In genomic region chr19:1088419-1089066, GRCh38 we compare ENCODE assay signal across 9 cellular contexts. TPM values are rescaled to one million over a fixed set of nuclear protein-coding genes. Genes with fewer than 3 reads are reported as not detected.
DNase-seq lines count a peak whose midpoint lies in the region; ATAC-seq and TF ChIP-seq lines count a peak whose summit lies in the region.
"Had no signal": no experiment of that assay in that cellular context is flagged by ENCODE, and none has a peak within 500 bp of the region (broad histone marks: within the 10 kb centered on the region; RNA-seq: fewer than 3 reads in every experiment).

No MANE protein-coding gene starts in this region.

- H3K36me3 Mint-ChIP-seq in T-helper 2 cell treated with Interferon-gamma antibody and Interleukin-4, amounts not matched to agents 5 μg/mL and 100 μg/mL, for 36 hours (ENCODE audit: low read depth): peaks cover 48% of the 10 kb centered on the region
- H3K36me3 Mint-ChIP-seq in activated T-cell treated with anti-CD3 and anti-CD28 coated beads, Interleukin-2, amount 50 U/mL, for 72 hours (ENCODE audit: insufficient read depth in 2 of 2): peaks cover 10 to 16% of the 10 kb centered on the region in 2 donors
- H3K36me3 Mint-ChIP-seq in WTC11: peaks cover 17% of the 10 kb centered on the region

- H3K36me3 ChIP-seq in stomach: peaks cover 40 to 94% (median 84%) of the 10 kb centered on the region in 4 donors

- H3K27me3 ChIP-seq in right cardiac atrium (ENCODE audit: control insufficient read depth, insufficient read depth) (no peaks in the 10 kb centered on the region), stomach (no peaks in the 10 kb centered on the region)

- POLR2A ChIA-PET in WTC11 (lab: Charles Lee): interaction anchor here (0.6 kb wide), 1 partner anchor 47 kb away, joined by 3 read pairs; no protein-coding TSS in a partner anchor

- H3K4me3 ChIP-seq in right cardiac atrium (ENCODE audit: low read length): no peak overlapping the region
- no peak overlapping the region for H3K4me3 ChIP-seq in stomach

- H3K4me1 ChIP-seq in right cardiac atrium (ENCODE audit: control insufficient read depth, insufficient read depth, low read length) (no peaks in the 10 kb centered on the region), stomach (peaks cover 3 to 67% (median 28%) of the 10 kb centered on the region in 4 donors)

- no peak overlapping the region for H3K4me3 Mint-ChIP-seq in T-helper 2 cell treated with Interferon-gamma antibody and Interleukin-4, amounts not matched to agents 5 μg/mL and 100 μg/mL, for 36 hours
- H3K4me3 Mint-ChIP-seq in activated T-cell treated with anti-CD3 and anti-CD28 coated beads, Interleukin-2, amount 50 U/mL, for 72 hours: peak overlapping the region in 1 of 2 donors; percentile 22
- no peak overlapping the region for H3K4me3 Mint-ChIP-seq in WTC11

- TF ChIP-seq POLR2A in stomach (IDR thresholded peaks at IDR 0.05): no peak

- H3K27ac Mint-ChIP-seq in T-helper 2 cell treated with Interferon-gamma antibody and Interleukin-4, amounts not matched to agents 5 μg/mL and 100 μg/mL, for 36 hours: peak overlapping the region; percentile 77
- H3K27ac Mint-ChIP-seq in activated T-cell treated with anti-CD3 and anti-CD28 coated beads, Interleukin-2, amount 50 U/mL, for 72 hours: peak overlapping the region; percentile 61
- H3K27ac Mint-ChIP-seq in WTC11: no peak overlapping the region

- intact Hi-C loops in right cardiac atrium (cut with DNase I) (no loop called here), stomach (cut with DNase I; ENCODE audit: low total_unique reads) (no loop called here)

- ATAC-seq in activated T-cell treated with anti-CD3 and anti-CD28 coated beads, Interleukin-2, amount 50 U/mL, for 72 hours (replicated peaks in 1 of 2): peak; percentile 0 to 1
- ATAC-seq in right cardiac atrium (peak; percentile 10 to 30), WTC11 (no peak), GM19023 (IDR thresholded peaks at IDR 0.05; ENCODE audit: unreplicated experiment) (no peak)

- TF ChIP-seq EP300 in stomach (IDR thresholded peaks at IDR 0.05): no peak

- H3K9me3 Mint-ChIP-seq in T-helper 2 cell treated with Interferon-gamma antibody and Interleukin-4, amounts not matched to agents 5 μg/mL and 100 μg/mL, for 36 hours: no peaks in the 10 kb centered on the region
- no peaks in the 10 kb centered on the region for H3K9me3 Mint-ChIP-seq in activated T-cell treated with anti-CD3 and anti-CD28 coated beads, Interleukin-2, amount 50 U/mL, for 72 hours
- no peaks in the 10 kb centered on the region for H3K9me3 Mint-ChIP-seq in WTC11

- TF ChIP-seq CTCF in stomach (IDR thresholded peaks at IDR 0.05) (no peak), WTC11 (IDR thresholded peaks at IDR 0.05) (no peak)

- CTCF ChIA-PET in WTC11 (lab: Charles Lee): interaction anchor here (2.5 kb wide), 1 partner anchor 23 kb away, joined by 7 read pairs; no protein-coding TSS in a partner anchor

- no peaks in the 10 kb centered on the region for H3K27me3 Mint-ChIP-seq in T-helper 2 cell treated with Interferon-gamma antibody and Interleukin-4, amounts not matched to agents 5 μg/mL and 100 μg/mL, for 36 hours (ENCODE audit: low read depth)
- H3K27me3 Mint-ChIP-seq in activated T-cell treated with anti-CD3 and anti-CD28 coated beads, Interleukin-2, amount 50 U/mL, for 72 hours (ENCODE audit: low read depth): no peaks in the 10 kb centered on the region
- no peaks in the 10 kb centered on the region for H3K27me3 Mint-ChIP-seq in WTC11 (ENCODE audit: low read depth)

- peaks cover 24% of the 10 kb centered on the region for H3K4me1 Mint-ChIP-seq in T-helper 2 cell treated with Interferon-gamma antibody and Interleukin-4, amounts not matched to agents 5 μg/mL and 100 μg/mL, for 36 hours (ENCODE audit: low read depth)
- H3K4me1 Mint-ChIP-seq in activated T-cell treated with anti-CD3 and anti-CD28 coated beads, Interleukin-2, amount 50 U/mL, for 72 hours (ENCODE audit: low read depth): peaks cover 49% of the 10 kb centered on the region
- H3K4me1 Mint-ChIP-seq in WTC11: 0 out of 2 replicates have a peak, but pooled peaks cover under 1% of the 10 kb centered on the region

- no peaks in the 10 kb centered on the region for H3K9me3 ChIP-seq in right cardiac atrium (ENCODE audit: control insufficient read depth, low read length)
- H3K9me3 ChIP-seq in stomach: no peaks in the 10 kb centered on the region

- WGBS in right cardiac atrium: 85% methylated on average over 30 of the region's 30 CpGs
- 78 to 89% (median 87%) methylated on average over 23 to 30 of the region's 30 CpGs for WGBS in stomach, 5 donors

- H3K27ac ChIP-seq in right cardiac atrium (ENCODE audit: low read length) (no peak overlapping the region), stomach (peak overlapping the region in 4 of 5 donors; percentile 19 to 77 (median 60))

- DNase-seq in T-helper 2 cell treated with Interferon-gamma antibody and Interleukin-4, amounts not matched to agents 5 μg/mL and 100 μg/mL, for 36 hours (ENCODE audit: low spot score): no peak
- no peak for DNase-seq in T-helper 2 cell
- DNase-seq in activated T-cell treated with anti-CD3 and anti-CD28 coated beads, Interleukin-2, amount 50 U/mL, for 72 hours: no peak
- peak in 2 of 3 donors; percentile 75 to 76 for DNase-seq in right cardiac atrium
- peak; percentile 47 for DNase-seq in stomach
- no peak for DNase-seq in WTC11 (ENCODE audit: low spot score)
- DNase-seq in C1 segment of cervical spinal cord (lab: John Stamatoyannopoulos, UW): no peak
- DNase-seq: NCI-H2029 treated with DMSO at 0.1 percent for 48 hours had no signal

TF ChIP-seq in WTC11, 78 proteins besides CTCF, POLR2A, EP300 and RAD21 (continues in another document):
- TF ChIP-seq CDX4 (CRISPR knock-in tag; IDR thresholded peaks at IDR 0.05; ENCODE audit: borderline replicate concordance): no peak
- no peak for TF ChIP-seq ZBTB43 (CRISPR knock-in tag; IDR thresholded peaks at IDR 0.05)
- no peak for TF ChIP-seq RORB (CRISPR knock-in tag; IDR thresholded peaks at IDR 0.05)
- TF ChIP-seq, protein P1, sequence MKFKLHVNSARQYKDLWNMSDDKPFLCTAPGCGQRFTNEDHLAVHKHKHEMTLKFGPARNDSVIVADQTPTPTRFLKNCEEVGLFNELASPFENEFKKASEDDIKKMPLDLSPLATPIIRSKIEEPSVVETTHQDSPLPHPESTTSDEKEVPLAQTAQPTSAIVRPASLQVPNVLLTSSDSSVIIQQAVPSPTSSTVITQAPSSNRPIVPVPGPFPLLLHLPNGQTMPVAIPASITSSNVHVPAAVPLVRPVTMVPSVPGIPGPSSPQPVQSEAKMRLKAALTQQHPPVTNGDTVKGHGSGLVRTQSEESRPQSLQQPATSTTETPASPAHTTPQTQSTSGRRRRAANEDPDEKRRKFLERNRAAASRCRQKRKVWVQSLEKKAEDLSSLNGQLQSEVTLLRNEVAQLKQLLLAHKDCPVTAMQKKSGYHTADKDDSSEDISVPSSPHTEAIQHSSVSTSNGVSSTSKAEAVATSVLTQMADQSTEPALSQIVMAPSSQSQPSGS (CRISPR knock-in tag; IDR thresholded peaks at IDR 0.05; ENCODE audit: borderline replicate concordance, low read depth): no peak
- TF ChIP-seq GTF2I (CRISPR knock-in tag; conservative IDR thresholded peaks at IDR 0.05): no peak
- no peak for TF ChIP-seq ZNF121 (CRISPR knock-in tag; IDR thresholded peaks at IDR 0.05)
- no peak for TF ChIP-seq NFATC4 (CRISPR knock-in tag; IDR thresholded peaks at IDR 0.05)

RNA-seq across cellular contexts. Expression of gene POLR2E, which starts 6.6 kb away (rescaled TPM):
- total RNA-seq in activated T-cell treated with anti-CD3 and anti-CD28 coated beads, Interleukin-2, amount 50 U/mL, for 72 hours: 100 to 1,000 TPM; 176 to 179 TPM
- total RNA-seq in right cardiac atrium: 100 to 1,000 TPM; 110 to 145 (median 131) TPM
- 179 TPM for polyA plus RNA-seq in right cardiac atrium
- 100 to 1,000 TPM in 1 of 5 donors, 10 to 100 TPM in 4; 24.5 to 361 (median 40.6) TPM for total RNA-seq in stomach
- 100 to 1,000 TPM; 109 to 128 (median 123) TPM for polyA plus RNA-seq in stomach
- total RNA-seq in WTC11 (2021): 275 to 291 TPM (median 287 TPM) in 3 replicates

RNA-seq across cellular contexts. Expression of gene GPX4, which starts 15.3 kb away (rescaled TPM):
- 100 to 1,000 TPM; 251 to 308 TPM for total RNA-seq in activated T-cell treated with anti-CD3 and anti-CD28 coated beads, Interleukin-2, amount 50 U/mL, for 72 hours
- total RNA-seq in right cardiac atrium: 100 to 1,000 TPM; 300 to 374 (median 359) TPM
- polyA plus RNA-seq in right cardiac atrium: 713 TPM
- total RNA-seq in stomach: 100 to 1,000 TPM in 4 of 5 donors, 10 to 100 TPM in 1; 90.0 to 710 (median 158) TPM
- polyA plus RNA-seq in stomach: 100 to 1,000 TPM; 433 to 532 (median 509) TPM
- 363 to 377 TPM (median 368 TPM) in 3 replicates for total RNA-seq in WTC11 (2021)

RNA-seq across cellular contexts. Expression of gene ARHGAP45, which starts 21.6 kb away (rescaled TPM):
- total RNA-seq in activated T-cell treated with anti-CD3 and anti-CD28 coated beads, Interleukin-2, amount 50 U/mL, for 72 hours: 100 to 1,000 TPM; 235 to 236 TPM
- total RNA-seq in right cardiac atrium: 10 to 100 TPM in 1 of 4 donors, 1 to 10 TPM in 3; 7.7 to 10.4 (median 9.2) TPM
- 5.9 TPM for polyA plus RNA-seq in right cardiac atrium
- 100 to 1,000 TPM in 1 of 5 donors, 10 to 100 TPM in 4; 14.3 to 211 (median 22.3) TPM for total RNA-seq in stomach
- 10 to 100 TPM; 12.2 to 15.4 (median 14.0) TPM for polyA plus RNA-seq in stomach
- 40.9 to 46.4 TPM (median 44.1 TPM) in 3 replicates for total RNA-seq in WTC11 (2021)

RNA-seq across cellular contexts. Expression of gene ABCA7, which starts 48.6 kb away (rescaled TPM):
- 10 to 100 TPM; 34.3 to 37.1 TPM for total RNA-seq in activated T-cell treated with anti-CD3 and anti-CD28 coated beads, Interleukin-2, amount 50 U/mL, for 72 hours
- total RNA-seq in right cardiac atrium: 10 to 100 TPM in 1 of 4 donors, 1 to 10 TPM in 3; 7.3 to 10.4 (median 8.7) TPM
- polyA plus RNA-seq in right cardiac atrium: 9.1 TPM
- 100 to 1,000 TPM in 1 of 5 donors, 10 to 100 TPM in 3, 1 to 10 TPM in 1; 5.1 to 144 (median 38.8) TPM for total RNA-seq in stomach
- 10 to 100 TPM; 14.2 to 31.6 (median 22.0) TPM for polyA plus RNA-seq in stomach
- total RNA-seq in WTC11 (2021): 40.3 to 45.0 TPM (median 41.3 TPM) in 3 replicates

Comparison
In these comparisons a context has a peak if more than half of its experiments do, and no peak if none do; other contexts are left out.
1. DNase-seq: peak in right cardiac atrium (2 of 3) and stomach (single experiment); none in T-helper 2 cell treated with Interferon-gamma antibody and Interleukin-4, amounts not matched to agents 5 μg/mL and 100 μg/mL, for 36 hours (single experiment), T-helper 2 cell (0 of 5), activated T-cell treated with anti-CD3 and anti-CD28 coated beads, Interleukin-2, amount 50 U/mL, for 72 hours (0 of 2), WTC11 (single experiment) and C1 segment of cervical spinal cord (0 of 14).
2. ATAC-seq: peak in activated T-cell treated with anti-CD3 and anti-CD28 coated beads, Interleukin-2, amount 50 U/mL, for 72 hours (2 of 2) and right cardiac atrium (2 of 2); none in WTC11 (single experiment) and GM19023 (single experiment).